Comparison of ENCODE assay signal across 1 cellular context in the genomic region with DNA sequence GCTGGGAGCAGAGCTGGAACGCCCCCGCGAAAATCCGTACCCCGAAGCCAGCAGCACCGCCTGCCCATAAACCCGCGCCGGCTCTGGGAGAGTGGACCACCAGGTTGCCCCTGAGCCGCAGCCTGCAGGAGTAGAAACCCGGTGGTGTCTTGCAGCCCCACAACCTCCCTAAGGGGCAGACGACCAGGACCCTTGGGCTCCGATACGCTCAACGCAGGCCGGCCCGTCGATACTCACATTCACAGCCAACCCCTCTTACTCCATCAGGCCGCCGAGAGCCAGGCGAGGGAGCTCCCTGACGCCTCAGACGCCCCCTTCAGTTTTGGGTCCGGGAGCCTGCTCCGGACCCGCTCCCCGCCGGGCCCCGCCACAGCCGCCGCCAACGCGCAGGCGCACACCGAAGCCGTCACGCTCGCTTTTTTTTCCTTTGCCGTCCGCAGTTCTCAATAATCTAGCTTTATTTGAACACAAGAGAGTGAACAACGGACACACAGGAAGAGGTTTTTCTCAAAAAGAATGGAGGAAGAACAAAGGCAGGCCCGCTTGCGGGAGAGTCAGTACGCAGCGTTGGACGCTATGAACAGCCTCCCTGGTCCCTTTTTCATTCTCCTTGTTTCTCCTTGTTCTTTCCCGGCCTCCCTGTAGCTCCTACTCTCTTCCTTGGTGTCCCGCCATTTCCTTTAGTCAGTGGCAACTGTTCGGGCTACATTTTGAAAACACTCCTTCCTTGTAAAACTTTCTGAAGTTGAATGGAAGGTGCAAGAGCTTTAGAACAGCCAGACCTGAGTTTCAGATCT.
TF ChIP-seq lines count a peak whose summit lies in the region.

Gene ZNF106, minus strand, starts transcription at position 399 of the 797 bp plus-strand sequence. CDS start 18,852 bp downstream, outside the sequence.

TF ChIP-seq in HepG2, 621 proteins besides CTCF, POLR2A, EP300 and RAD21 (continued from another document and continues in another):
- TF ChIP-seq, protein P1, sequence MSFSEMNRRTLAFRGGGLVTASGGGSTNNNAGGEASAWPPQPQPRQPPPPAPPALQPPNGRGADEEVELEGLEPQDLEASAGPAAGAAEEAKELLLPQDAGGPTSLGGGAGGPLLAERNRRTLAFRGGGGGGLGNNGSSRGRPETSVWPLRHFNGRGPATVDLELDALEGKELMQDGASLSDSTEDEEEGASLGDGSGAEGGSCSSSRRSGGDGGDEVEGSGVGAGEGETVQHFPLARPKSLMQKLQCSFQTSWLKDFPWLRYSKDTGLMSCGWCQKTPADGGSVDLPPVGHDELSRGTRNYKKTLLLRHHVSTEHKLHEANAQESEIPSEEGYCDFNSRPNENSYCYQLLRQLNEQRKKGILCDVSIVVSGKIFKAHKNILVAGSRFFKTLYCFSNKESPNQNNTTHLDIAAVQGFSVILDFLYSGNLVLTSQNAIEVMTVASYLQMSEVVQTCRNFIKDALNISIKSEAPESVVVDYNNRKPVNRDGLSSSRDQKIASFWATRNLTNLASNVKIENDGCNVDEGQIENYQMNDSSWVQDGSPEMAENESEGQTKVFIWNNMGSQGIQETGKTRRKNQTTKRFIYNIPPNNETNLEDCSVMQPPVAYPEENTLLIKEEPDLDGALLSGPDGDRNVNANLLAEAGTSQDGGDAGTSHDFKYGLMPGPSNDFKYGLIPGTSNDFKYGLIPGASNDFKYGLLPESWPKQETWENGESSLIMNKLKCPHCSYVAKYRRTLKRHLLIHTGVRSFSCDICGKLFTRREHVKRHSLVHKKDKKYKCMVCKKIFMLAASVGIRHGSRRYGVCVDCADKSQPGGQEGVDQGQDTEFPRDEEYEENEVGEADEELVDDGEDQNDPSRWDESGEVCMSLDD (CRISPR knock-in tag; IDR thresholded peaks at IDR 0.05; ENCODE audit: borderline replicate concordance), result peak; percentile 71; the same call in 1 of the 2 replicates
- TF ChIP-seq NCOA2 (CRISPR knock-in tag; IDR thresholded peaks at IDR 0.05), result no peak
- no peak for TF ChIP-seq SMAD1 (CRISPR knock-in tag; IDR thresholded peaks at IDR 0.05; ENCODE audit: borderline replicate concordance, low read depth)
- TF ChIP-seq, protein P2, sequence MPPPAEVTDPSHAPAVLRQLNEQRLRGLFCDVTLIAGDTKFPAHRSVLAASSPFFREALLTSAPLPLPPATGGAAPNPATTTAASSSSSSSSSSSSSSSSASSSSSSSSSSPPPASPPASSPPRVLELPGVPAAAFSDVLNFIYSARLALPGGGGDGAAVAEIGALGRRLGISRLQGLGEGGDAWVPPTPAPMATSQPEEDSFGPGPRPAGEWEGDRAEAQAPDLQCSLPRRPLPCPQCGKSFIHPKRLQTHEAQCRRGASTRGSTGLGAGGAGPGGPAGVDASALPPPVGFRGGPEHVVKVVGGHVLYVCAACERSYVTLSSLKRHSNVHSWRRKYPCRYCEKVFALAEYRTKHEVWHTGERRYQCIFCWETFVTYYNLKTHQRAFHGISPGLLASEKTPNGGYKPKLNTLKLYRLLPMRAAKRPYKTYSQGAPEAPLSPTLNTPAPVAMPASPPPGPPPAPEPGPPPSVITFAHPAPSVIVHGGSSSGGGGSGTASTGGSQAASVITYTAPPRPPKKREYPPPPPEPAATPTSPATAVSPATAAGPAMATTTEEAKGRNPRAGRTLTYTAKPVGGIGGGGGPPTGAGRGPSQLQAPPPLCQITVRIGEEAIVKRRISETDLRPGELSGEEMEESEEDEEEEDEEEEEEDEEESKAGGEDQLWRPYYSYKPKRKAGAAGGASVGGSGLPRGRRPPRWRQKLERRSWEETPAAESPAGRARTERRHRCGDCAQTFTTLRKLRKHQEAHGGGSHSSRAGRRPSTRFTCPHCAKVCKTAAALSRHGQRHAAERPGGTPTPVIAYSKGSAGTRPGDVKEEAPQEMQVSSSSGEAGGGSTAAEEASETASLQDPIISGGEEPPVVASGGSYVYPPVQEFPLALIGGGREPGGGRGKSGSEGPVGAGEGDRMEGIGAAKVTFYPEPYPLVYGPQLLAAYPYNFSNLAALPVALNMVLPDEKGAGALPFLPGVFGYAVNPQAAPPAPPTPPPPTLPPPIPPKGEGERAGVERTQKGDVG (CRISPR knock-in tag; IDR thresholded peaks at IDR 0.05; ENCODE audit: borderline replicate concordance), result no peak; the same call in 1 of the 2 replicates
- no peak for TF ChIP-seq ZNF678 (CRISPR knock-in tag; IDR thresholded peaks at IDR 0.05)
- TF ChIP-seq, protein P3, sequence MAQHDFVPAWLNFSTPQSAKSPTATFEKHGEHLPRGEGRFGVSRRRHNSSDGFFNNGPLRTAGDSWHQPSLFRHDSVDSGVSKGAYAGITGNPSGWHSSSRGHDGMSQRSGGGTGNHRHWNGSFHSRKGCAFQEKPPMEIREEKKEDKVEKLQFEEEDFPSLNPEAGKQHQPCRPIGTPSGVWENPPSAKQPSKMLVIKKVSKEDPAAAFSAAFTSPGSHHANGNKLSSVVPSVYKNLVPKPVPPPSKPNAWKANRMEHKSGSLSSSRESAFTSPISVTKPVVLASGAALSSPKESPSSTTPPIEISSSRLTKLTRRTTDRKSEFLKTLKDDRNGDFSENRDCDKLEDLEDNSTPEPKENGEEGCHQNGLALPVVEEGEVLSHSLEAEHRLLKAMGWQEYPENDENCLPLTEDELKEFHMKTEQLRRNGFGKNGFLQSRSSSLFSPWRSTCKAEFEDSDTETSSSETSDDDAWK (CRISPR knock-in tag; IDR thresholded peaks at IDR 0.05), result no peak
- TF ChIP-seq NFYC (CRISPR knock-in tag; IDR thresholded peaks at IDR 0.05), result no peak
- peak; percentile 92 for TF ChIP-seq PHF20 (CRISPR knock-in tag; IDR thresholded peaks at IDR 0.05)
- no peak for TF ChIP-seq ZNF121 (CRISPR knock-in tag; IDR thresholded peaks at IDR 0.05)
- TF ChIP-seq ZFP36L2 (CRISPR knock-in tag; IDR thresholded peaks at IDR 0.05), result no peak
- TF ChIP-seq HNRNPK (IDR thresholded peaks at IDR 0.05; ENCODE audit: low read depth, low read length, poor library complexity, severe bottlenecking), result no peak
- TF ChIP-seq RARG (CRISPR knock-in tag; IDR thresholded peaks at IDR 0.05; ENCODE audit: low read depth), result 0 out of 2 replicates have a peak, but pooled peaks have one; percentile 47
- peak; percentile 90 for TF ChIP-seq ZNF256 (CRISPR knock-in tag; conservative IDR thresholded peaks at IDR 0.05)
- no peak for TF ChIP-seq TBL1XR1 (IDR thresholded peaks at IDR 0.05; ENCODE audit: borderline replicate concordance, low read length, partially characterized antibody)
- no peak for TF ChIP-seq ZBTB37 (CRISPR knock-in tag; IDR thresholded peaks at IDR 0.05)
- TF ChIP-seq MIER2 (CRISPR knock-in tag; IDR thresholded peaks at IDR 0.05), result no peak
- TF ChIP-seq ZMAT3 (CRISPR knock-in tag; conservative IDR thresholded peaks at IDR 0.05), result peak; percentile 82
- TF ChIP-seq HNRNPL (IDR thresholded peaks at IDR 0.05; ENCODE audit: low read depth, low read length), result 0 out of 2 replicates have a peak, but pooled peaks have one; percentile 37
- no peak for TF ChIP-seq ZNF546 (CRISPR knock-in tag; conservative IDR thresholded peaks at IDR 0.05)
- 0 out of 2 replicates have a peak, but pooled peaks have one; percentile 33 for TF ChIP-seq RARA (CRISPR knock-in tag; IDR thresholded peaks at IDR 0.05)
- peak; percentile 87 for TF ChIP-seq ZFY (CRISPR knock-in tag; IDR thresholded peaks at IDR 0.05)
- no peak for TF ChIP-seq NFAT5 (CRISPR knock-in tag; IDR thresholded peaks at IDR 0.05)
- TF ChIP-seq FOXA3 (CRISPR knock-in tag; IDR thresholded peaks at IDR 0.05), result peak; percentile 68
- peak; percentile 87 for TF ChIP-seq ZMYM4 (CRISPR knock-in tag; IDR thresholded peaks at IDR 0.05)
- no peak for TF ChIP-seq TEAD3 (CRISPR knock-in tag; optimal IDR thresholded peaks at IDR 0.05; ENCODE audit: borderline replicate concordance)
- TF ChIP-seq MLX (CRISPR knock-in tag; IDR thresholded peaks at IDR 0.05), result no peak
- TF ChIP-seq REXO4 (CRISPR knock-in tag; IDR thresholded peaks at IDR 0.05; ENCODE audit: borderline replicate concordance), result no peak
- no peak for TF ChIP-seq ZNF30 (CRISPR knock-in tag; IDR thresholded peaks at IDR 0.05)
- no peak for TF ChIP-seq NR2F2 (IDR thresholded peaks at IDR 0.05; ENCODE audit: borderline replicate concordance, low read depth)
- TF ChIP-seq TOPORS (CRISPR knock-in tag; IDR thresholded peaks at IDR 0.05), result no peak
- TF ChIP-seq ARNT (IDR thresholded peaks at IDR 0.05), result no peak
- TF ChIP-seq ZNF790 (CRISPR knock-in tag; IDR thresholded peaks at IDR 0.05; ENCODE audit: borderline replicate concordance), result no peak
- TF ChIP-seq TBX3 (IDR thresholded peaks at IDR 0.05; ENCODE audit: borderline replicate concordance), result no peak
- no peak for TF ChIP-seq PAF1 (CRISPR knock-in tag; IDR thresholded peaks at IDR 0.05)
- TF ChIP-seq, protein P4, sequence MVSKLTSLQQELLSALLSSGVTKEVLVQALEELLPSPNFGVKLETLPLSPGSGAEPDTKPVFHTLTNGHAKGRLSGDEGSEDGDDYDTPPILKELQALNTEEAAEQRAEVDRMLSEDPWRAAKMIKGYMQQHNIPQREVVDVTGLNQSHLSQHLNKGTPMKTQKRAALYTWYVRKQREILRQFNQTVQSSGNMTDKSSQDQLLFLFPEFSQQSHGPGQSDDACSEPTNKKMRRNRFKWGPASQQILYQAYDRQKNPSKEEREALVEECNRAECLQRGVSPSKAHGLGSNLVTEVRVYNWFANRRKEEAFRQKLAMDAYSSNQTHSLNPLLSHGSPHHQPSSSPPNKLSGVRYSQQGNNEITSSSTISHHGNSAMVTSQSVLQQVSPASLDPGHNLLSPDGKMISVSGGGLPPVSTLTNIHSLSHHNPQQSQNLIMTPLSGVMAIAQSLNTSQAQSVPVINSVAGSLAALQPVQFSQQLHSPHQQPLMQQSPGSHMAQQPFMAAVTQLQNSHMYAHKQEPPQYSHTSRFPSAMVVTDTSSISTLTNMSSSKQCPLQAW (CRISPR knock-in tag; IDR thresholded peaks at IDR 0.05), result peak; percentile 85
- no peak for TF ChIP-seq ZNF329 (CRISPR knock-in tag; IDR thresholded peaks at IDR 0.05; ENCODE audit: low read depth)
- peak; percentile 77; the same call in 1 of the 2 replicates for TF ChIP-seq ZNF232 (CRISPR knock-in tag; IDR thresholded peaks at IDR 0.05; ENCODE audit: borderline replicate concordance)
- TF ChIP-seq E2F5 (CRISPR knock-in tag; conservative IDR thresholded peaks at IDR 0.05), result no peak
- TF ChIP-seq, protein P5, sequence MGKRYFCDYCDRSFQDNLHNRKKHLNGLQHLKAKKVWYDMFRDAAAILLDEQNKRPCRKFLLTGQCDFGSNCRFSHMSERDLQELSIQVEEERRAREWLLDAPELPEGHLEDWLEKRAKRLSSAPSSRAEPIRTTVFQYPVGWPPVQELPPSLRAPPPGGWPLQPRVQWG (CRISPR knock-in tag; IDR thresholded peaks at IDR 0.05; ENCODE audit: borderline replicate concordance, low read depth), result no peak
- TF ChIP-seq YEATS2 (CRISPR knock-in tag; IDR thresholded peaks at IDR 0.05; ENCODE audit: borderline replicate concordance), result peak; percentile 90; the same call in 1 of the 2 replicates
- TF ChIP-seq RELA (CRISPR knock-in tag; IDR thresholded peaks at IDR 0.05), result no peak
- TF ChIP-seq ZNF430 (CRISPR knock-in tag; IDR thresholded peaks at IDR 0.05), result no peak
- TF ChIP-seq, protein P6, sequence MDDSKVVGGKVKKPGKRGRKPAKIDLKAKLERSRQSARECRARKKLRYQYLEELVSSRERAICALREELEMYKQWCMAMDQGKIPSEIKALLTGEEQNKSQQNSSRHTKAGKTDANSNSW (CRISPR knock-in tag; IDR thresholded peaks at IDR 0.05; ENCODE audit: borderline replicate concordance), result no peak
